In the genomic region with DNA sequence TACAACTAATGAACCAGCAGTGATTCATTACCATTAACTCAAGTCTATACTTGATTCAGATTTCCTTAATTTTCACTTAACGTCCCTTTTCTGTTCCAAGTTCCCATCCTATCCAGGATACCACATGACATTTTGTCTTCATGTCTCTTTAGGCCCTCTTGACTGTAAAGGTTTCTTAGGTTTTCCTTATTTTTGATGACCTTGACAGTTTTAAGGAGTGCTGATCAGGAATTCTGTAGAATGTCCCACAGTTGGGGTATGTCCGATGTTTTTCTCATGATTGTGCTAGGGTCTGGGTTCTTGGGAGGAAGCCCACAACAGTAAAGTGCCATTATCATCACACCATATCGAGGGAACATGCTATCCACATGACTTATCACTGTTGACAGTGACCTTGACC, we compare ENCODE assay signal across 18 cellular contexts.
DNase-seq lines count a peak whose midpoint lies in the region; ATAC-seq, FAIRE-seq and TF ChIP-seq lines count a peak whose summit lies in the region.
"Had no signal": no experiment of that assay in that cellular context is flagged by ENCODE, and none has a peak within 500 bp of the region (broad histone marks: within the 10 kb centered on the region; RNA-seq: fewer than 3 reads in every experiment).

No MANE protein-coding gene starts in this region.

- H3K4me3 ChIP-seq in IMR-90 (ENCODE audit: insufficient read depth, low read depth, low read length) (no peak overlapping the region), bronchial epithelial cell (ENCODE audit: low read depth, low read length) (no peak overlapping the region), H7 (ENCODE audit: insufficient read depth, low read depth, low read length) (no peak overlapping the region)
- H3K4me3 ChIP-seq: BLaER1, GM12878, GM23338 had no signal

- no peak overlapping the region for H4K8ac ChIP-seq in IMR-90 (ENCODE audit: low read depth in 2 of 2, low read length in 2 of 2)

- WGBS in IMR-90 (ENCODE audit: extremely low coverage in 2 of 2, insufficient read length in 1 of 2), 2 experiments: no CpG with 5 or more reads among the region's 3 CpGs

- H3K18ac ChIP-seq in IMR-90 (ENCODE audit: low read depth, low read length): no peak overlapping the region

- no peak overlapping the region for H4K91ac ChIP-seq in IMR-90 (ENCODE audit: insufficient read depth, low read depth, low read length)

- no peak for TF ChIP-seq CTCF in IMR-90 (conservative IDR thresholded peaks at IDR 0.05; ENCODE audit: low read depth, low read length)
- no peak for TF ChIP-seq CTCF in bronchial epithelial cell (IDR thresholded peaks at IDR 0.05; ENCODE audit: insufficient read depth, low read length, severe bottlenecking)

- CTCF ChIA-PET in IMR-90 (lab: Yijun Ruan, JAX): no interaction called here

- H3K4ac ChIP-seq in IMR-90 (ENCODE audit: low read depth, low read length): no peak overlapping the region

- DNase-seq in IMR-90 (no peak), bronchial epithelial cell (ENCODE audit: low read depth) (peak; percentile 30), islet precursor cell (peak; percentile 12), GM12892 (ENCODE audit: insufficient read length) (no peak), H7 (no peak), NK-92 (lab: John Stamatoyannopoulos, UW; ENCODE audit: unreplicated experiment) (no peak)
- DNase-seq: Caco-2; CD4-positive, CD25-positive, alpha-beta regulatory T cell; CD8-positive, alpha-beta T cell; DMS153; DND-41; HCEC 1CT had no signal

- H3K9me3 ChIP-seq in IMR-90 (ENCODE audit: control insufficient read depth, insufficient read depth, low read length): peaks cover 3% of the 10 kb centered on the region; the same call in 1 of the 2 replicates
- H3K9me3 ChIP-seq: BLaER1 had no signal

- H2BK15ac ChIP-seq in IMR-90 (ENCODE audit: low read depth, low read length): no peak overlapping the region

- intact Hi-C loops in IMR-90 (cut with micrococcal nuclease): no loop called here

- no TSS peak for BruUV-seq in IMR-90 (replicated peaks; lab: Mats Ljungman, UMichigan)

- ATAC-seq in IMR-90 (ENCODE audit: low read depth): no peak
- ATAC-seq: CD8-positive, alpha-beta T cell; GM12878; GM23338 had no signal

- peaks cover 15% of the 10 kb centered on the region for H3K27me3 ChIP-seq in IMR-90 (ENCODE audit: control insufficient read depth, insufficient read depth, low read length)
- peaks cover 2% of the 10 kb centered on the region for H3K27me3 ChIP-seq in bronchial epithelial cell (ENCODE audit: control insufficient read depth, insufficient read depth, low read length)
- H3K27me3 ChIP-seq in H7 (ENCODE audit: control insufficient read depth, insufficient read depth, low read length): no peaks in the 10 kb centered on the region
- H3K27me3 ChIP-seq: BLaER1 had no signal

- no peak for TF ChIP-seq RAD21 in IMR-90 (IDR thresholded peaks at IDR 0.05; ENCODE audit: low read length)

- H2BK20ac ChIP-seq in IMR-90 (ENCODE audit: low read depth, low read length): no peak overlapping the region

- POLR2A ChIA-PET in IMR-90 (lab: Charles Lee; ENCODE audit: unreplicated experiment): no interaction called here

- H2AK9ac ChIP-seq in IMR-90 (replicated peaks; ENCODE audit: low read depth, low read length, poor library complexity): no peak overlapping the region

- no peak overlapping the region for H2BK120ac ChIP-seq in IMR-90 (ENCODE audit: low read depth, low read length)

- H3K4me1 ChIP-seq in IMR-90 (ENCODE audit: control insufficient read depth, insufficient read depth, low read length): peaks cover 4% of the 10 kb centered on the region
- H3K4me1 ChIP-seq: Caco-2 had no signal

- H3K9me1 ChIP-seq in IMR-90 (ENCODE audit: insufficient read depth, low read length): no peaks in the 10 kb centered on the region; the same call in 1 of the 2 replicates

- H4K5ac ChIP-seq in IMR-90 (ENCODE audit: low read depth, low read length): no peak overlapping the region

- in situ Hi-C loops in IMR-90 (cut with MboI; ENCODE audit: low sequenced_read_pairs): no loop called here

- no peak overlapping the region for H3K14ac ChIP-seq in IMR-90 (replicated peaks; ENCODE audit: low read depth, low read length)

- H2AFZ ChIP-seq in IMR-90 (replicated peaks; ENCODE audit: low read length, poor library complexity): no peak overlapping the region
- H2AFZ ChIP-seq: GM23338 had no signal

- H3K9ac ChIP-seq in IMR-90 (ENCODE audit: low read depth, low read length): no peak overlapping the region
- H3K9ac ChIP-seq: BLaER1 had no signal

- dilution Hi-C loops in IMR-90 (cut with HindIII; ENCODE audit: low sequenced_read_pairs, unreplicated experiment): no loop called here

- H3K36me3 ChIP-seq in IMR-90 (ENCODE audit: control insufficient read depth, insufficient read depth, low read length) (no peaks in the 10 kb centered on the region), bronchial epithelial cell (ENCODE audit: control insufficient read depth, insufficient read depth, low read length) (no peaks in the 10 kb centered on the region), H7 (replicated peaks; ENCODE audit: control insufficient read depth, insufficient read depth, low read length) (no peaks in the 10 kb centered on the region)
- H3K36me3 ChIP-seq: BLaER1 had no signal

- no peak overlapping the region for H3K4me2 ChIP-seq in IMR-90 (ENCODE audit: low read depth, low read length)
- H3K4me2 ChIP-seq: BLaER1, GM23338 had no signal

- no peaks in the 10 kb centered on the region for H4K20me1 ChIP-seq in IMR-90 (ENCODE audit: insufficient read depth, low read length)
- H4K20me1 ChIP-seq: BLaER1 had no signal

- no peak overlapping the region for H3K27ac ChIP-seq in IMR-90 (ENCODE audit: insufficient read depth, low read length)
- H3K27ac ChIP-seq: BLaER1, C4-2B had no signal

- no peak overlapping the region for H3K56ac ChIP-seq in IMR-90 (ENCODE audit: extremely low read depth, insufficient read depth, low read length)

- no peak overlapping the region for H2BK5ac ChIP-seq in IMR-90 (ENCODE audit: low read depth, low read length, poor library complexity, severe bottlenecking)

- FAIRE-seq in bronchial epithelial cell (lab: Jason Lieb, UNC) (no peak), GM12892 (lab: Jason Lieb, UNC) (no peak)
- FAIRE-seq: G401.6, GM12878, GM18507 had no signal

- H3K79me1 ChIP-seq in IMR-90 (ENCODE audit: low read depth in 1 of 2, low read length in 2 of 2): no peaks in the 10 kb centered on the region

- TF ChIP-seq POLR2A in IMR-90 (IDR thresholded peaks at IDR 0.05; ENCODE audit: low read depth, low read length) (no peak), GM12892 (IDR thresholded peaks at IDR 0.05; ENCODE audit: low read depth, low read length) (no peak)

- H2AK5ac ChIP-seq in IMR-90 (ENCODE audit: low read depth, low read length): no peak overlapping the region

- no peak overlapping the region for H3K23ac ChIP-seq in IMR-90 (ENCODE audit: low read depth, low read length)

TF ChIP-seq in IMR-90, 13 proteins besides CTCF, POLR2A, EP300 and RAD21:
- TF ChIP-seq MAFK (IDR thresholded peaks at IDR 0.05; ENCODE audit: low read depth, low read length) (peak; percentile 80), CHD1 (IDR thresholded peaks at IDR 0.05; ENCODE audit: low read depth, low read length) (no peak), FOS (IDR thresholded peaks at IDR 0.05; ENCODE audit: low read depth, low read length) (no peak), RCOR1 (IDR thresholded peaks at IDR 0.05; ENCODE audit: insufficient replicate concordance, low read length) (no peak), MXI1 (IDR thresholded peaks at IDR 0.05; ENCODE audit: borderline replicate concordance, low read depth, low read length) (no peak)
- TF ChIP-seq, protein P1, sequence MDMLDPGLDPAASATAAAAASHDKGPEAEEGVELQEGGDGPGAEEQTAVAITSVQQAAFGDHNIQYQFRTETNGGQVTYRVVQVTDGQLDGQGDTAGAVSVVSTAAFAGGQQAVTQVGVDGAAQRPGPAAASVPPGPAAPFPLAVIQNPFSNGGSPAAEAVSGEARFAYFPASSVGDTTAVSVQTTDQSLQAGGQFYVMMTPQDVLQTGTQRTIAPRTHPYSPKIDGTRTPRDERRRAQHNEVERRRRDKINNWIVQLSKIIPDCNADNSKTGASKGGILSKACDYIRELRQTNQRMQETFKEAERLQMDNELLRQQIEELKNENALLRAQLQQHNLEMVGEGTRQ (IDR thresholded peaks at IDR 0.05; ENCODE audit: low read depth, low read length): no peak
- TF ChIP-seq, protein P2, sequence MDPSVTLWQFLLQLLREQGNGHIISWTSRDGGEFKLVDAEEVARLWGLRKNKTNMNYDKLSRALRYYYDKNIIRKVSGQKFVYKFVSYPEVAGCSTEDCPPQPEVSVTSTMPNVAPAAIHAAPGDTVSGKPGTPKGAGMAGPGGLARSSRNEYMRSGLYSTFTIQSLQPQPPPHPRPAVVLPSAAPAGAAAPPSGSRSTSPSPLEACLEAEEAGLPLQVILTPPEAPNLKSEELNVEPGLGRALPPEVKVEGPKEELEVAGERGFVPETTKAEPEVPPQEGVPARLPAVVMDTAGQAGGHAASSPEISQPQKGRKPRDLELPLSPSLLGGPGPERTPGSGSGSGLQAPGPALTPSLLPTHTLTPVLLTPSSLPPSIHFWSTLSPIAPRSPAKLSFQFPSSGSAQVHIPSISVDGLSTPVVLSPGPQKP (IDR thresholded peaks at IDR 0.05; ENCODE audit: borderline replicate concordance, low read depth, low read length): no peak

Comparison
In these comparisons a context has a peak if more than half of its experiments do, and no peak if none do; other contexts are left out.
1. DNase-seq: peak in bronchial epithelial cell (single experiment) and islet precursor cell (single experiment); none in IMR-90 (single experiment), GM12892 (single experiment), H7 (single experiment) and NK-92 (single experiment).